In the genomic region with DNA sequence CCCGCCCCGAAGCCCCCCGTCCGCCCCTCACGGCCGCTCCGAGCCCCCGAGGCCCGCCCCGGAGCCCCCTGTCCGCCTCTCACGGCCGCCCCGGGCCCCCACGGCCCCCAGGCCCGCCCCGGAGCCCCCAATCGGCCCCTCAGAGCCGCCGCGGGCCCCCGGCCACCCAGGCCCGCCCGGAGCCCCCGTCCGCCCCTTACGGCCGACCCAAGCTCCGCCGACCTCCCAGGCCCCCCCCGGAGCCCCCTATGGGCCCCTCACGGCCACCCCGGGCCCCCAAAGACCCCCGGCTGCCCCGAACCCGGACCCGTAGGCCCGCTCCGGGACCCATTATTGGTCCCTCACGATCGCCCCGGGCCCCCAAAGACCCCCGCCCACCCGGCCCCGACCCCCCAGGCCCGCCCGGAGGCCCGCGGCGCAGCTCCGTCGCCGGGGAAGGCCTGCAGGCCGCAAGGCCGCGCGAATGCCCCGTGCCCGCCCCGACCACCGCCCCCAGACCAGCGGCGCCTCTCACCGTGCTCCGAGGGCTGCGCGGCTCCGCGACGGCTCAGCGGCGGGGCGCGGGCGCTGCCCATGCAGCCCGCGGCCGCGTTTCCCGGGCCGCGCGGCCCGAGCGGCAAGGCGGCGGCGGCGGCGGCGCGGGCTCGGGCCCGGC, we compare ENCODE assay signal across 8 cellular contexts. TPM values are rescaled to one million over a fixed set of nuclear protein-coding genes. Genes with fewer than 3 reads are reported as not detected.
DNase-seq lines count a peak whose midpoint lies in the region; ATAC-seq, FAIRE-seq and TF ChIP-seq lines count a peak whose summit lies in the region.

No MANE protein-coding gene starts in this region.

- no peak for TF ChIP-seq RAD21 in HepG2 (CRISPR knock-in tag; IDR thresholded peaks at IDR 0.05)

- POLR2A ChIA-PET in HepG2 (lab: Yijun Ruan, JAX) = interaction anchor here (0.9 to 2.0 kb wide), 8 partner anchors 11 to 167 kb away, joined by 3 to 23 read pairs (median 4); a partner anchor contains a TSS

- H4K20me1 ChIP-seq in HepG2 (ENCODE audit: insufficient read depth, low read length) = peaks cover 42% of the 10 kb centered on the region

- H3K4me3 ChIP-seq in adrenal gland = peak overlapping the region in 2 of 4 donors; percentile 61 to 97
- peak overlapping the region; percentile 60 to 83 (median 80); a peak in 5 of 6 replicates for H3K4me3 ChIP-seq in HepG2 (replicated peaks in 1 of 3; ENCODE audit: insufficient read depth in 1 of 3, low read depth in 2 of 3, low read length in 3 of 3)
- H3K4me3 ChIP-seq in tibial artery = peak overlapping the region; percentile 80 to 100

- no TSS peak for BruUV-seq in HepG2 (replicated peaks; lab: Mats Ljungman, UMichigan)

- FAIRE-seq in HepG2 (lab: Jason Lieb, UNC) = no peak

- ATAC-seq in HepG2 (no peak), GM21576 (IDR thresholded peaks at IDR 0.05; ENCODE audit: unreplicated experiment) (no peak), sciatic nerve (no peak)

- peak; percentile 38 for DNase-seq in activated gamma-delta T cell (lab: John Stamatoyannopoulos, UW)
- no peak for DNase-seq in activated gamma-delta T cell treated with Interleukin-2 at 50 U/mL for 16 hours
- peak in 1 of 7 donors; percentile 42 for DNase-seq in adrenal gland
- DNase-seq in HepG2 (ENCODE audit: low spot score) = no peak
- no peak for DNase-seq in tibial artery
- DNase-seq in HK-2 (ENCODE audit: unreplicated experiment) = no peak
- no peak for DNase-seq in sciatic nerve (ENCODE audit: low spot score)

- H3K9me3 ChIP-seq in adrenal gland (replicated peaks in 1 of 3) (no peaks in the 10 kb centered on the region), HepG2 (ENCODE audit: low read length) (no peaks in the 10 kb centered on the region), tibial artery (no peaks in the 10 kb centered on the region)

- CTCF ChIA-PET in HepG2 (lab: Yijun Ruan, JAX; ENCODE audit: low intra/inter-chr PET ratio, low total read pairs) = no interaction called here

- in situ Hi-C loops in HepG2 (cut with HindIII; ENCODE audit: extremely low pct_ligation_motif_present, low pct_unique_long_range_greater_than_20kb) = no loop called here

- TF ChIP-seq POLR2A in adrenal gland (IDR thresholded peaks at IDR 0.05) = no peak
- no peak for TF ChIP-seq POLR2A in HepG2 (IDR thresholded peaks at IDR 0.05; ENCODE audit: insufficient read depth in 1 of 2, low read depth in 2 of 2, low read length in 2 of 2)

- no peaks in the 10 kb centered on the region for H3K36me3 ChIP-seq in adrenal gland (replicated peaks in 1 of 2)
- peaks cover 0 to 3% of the 10 kb centered on the region in 2 experiments; a peak in 3 of 5 replicates for H3K36me3 ChIP-seq in HepG2 (replicated peaks in 1 of 2; ENCODE audit: control insufficient read depth in 1 of 2, insufficient read depth in 2 of 2, low read length in 2 of 2)
- no peaks in the 10 kb centered on the region for H3K36me3 ChIP-seq in tibial artery

- H3K4me1 ChIP-seq in adrenal gland (replicated peaks in 1 of 2) = peaks cover 30 to 53% of the 10 kb centered on the region in 2 donors
- H3K4me1 ChIP-seq in HepG2 (ENCODE audit: insufficient read depth, low read length) = peaks cover 59% of the 10 kb centered on the region
- peaks cover 0 to 57% (median 36%) of the 10 kb centered on the region in 4 donors for H3K4me1 ChIP-seq in tibial artery

- TF ChIP-seq EP300 in HepG2 (IDR thresholded peaks at IDR 0.05; ENCODE audit: low read depth in 2 of 2, low read length in 2 of 2) (no peak), HepG2 (CRISPR knock-in tag; IDR thresholded peaks at IDR 0.05; ENCODE audit: borderline replicate concordance) (no peak)

- peak overlapping the region; percentile 70 for H3K9ac ChIP-seq in HepG2 (ENCODE audit: insufficient read depth, low read depth, low read length)

- H3K79me2 ChIP-seq in HepG2 (ENCODE audit: insufficient read depth, low read length) = peaks cover 58% of the 10 kb centered on the region

- H3K27me3 ChIP-seq in adrenal gland = no peaks in the 10 kb centered on the region
- H3K27me3 ChIP-seq in HepG2 (ENCODE audit: control insufficient read depth in 1 of 2, insufficient read depth in 2 of 2, low read length in 2 of 2) = no peaks in the 10 kb centered on the region; a peak in 1 of 5 replicates
- H3K27me3 ChIP-seq in tibial artery = no peaks in the 10 kb centered on the region

- H2AFZ ChIP-seq in HepG2 (ENCODE audit: low read length) = no peak overlapping the region

- WGBS in adrenal gland, 4 donors = 0 to 1% methylated on average over 60 to 94 of the region's 94 CpGs; no CpG with 5 or more reads in 2 of the 4 donors
- under 1% methylated on average over 22 of the region's 94 CpGs for WGBS in HepG2 (ENCODE audit: low lambda C conversion rate)

- TF ChIP-seq CTCF in adrenal gland (IDR thresholded peaks at IDR 0.05) (no peak), HepG2 (CRISPR knock-in tag; IDR thresholded peaks at IDR 0.05) (no peak), tibial artery (IDR thresholded peaks at IDR 0.05) (no peak)

- H3K27ac ChIP-seq in adrenal gland (peak overlapping the region; percentile 33 to 100 (median 96)), HepG2 (ENCODE audit: extremely low read length, insufficient read depth, low read length) (peak overlapping the region; percentile 74), tibial artery (peak overlapping the region; percentile 94)

- no peak overlapping the region for H3K4me2 ChIP-seq in HepG2 (ENCODE audit: low read depth, low read length)

- intact Hi-C loops in adrenal gland (cut with DNase I) (loop anchor here in 1 of 2 donors (10.0 kb wide), 1 partner anchor 85 kb away; no protein-coding TSS in a partner anchor), HepG2 (cut with micrococcal nuclease; ENCODE audit: unreplicated experiment) (loop anchor here (2.0 to 5.0 kb wide), 2 partner anchors 15 to 48 kb away; no protein-coding TSS in a partner anchor), tibial artery (cut with DNase I; ENCODE audit: low total_unique reads) (loop anchor here (5.0 to 10.0 kb wide), 2 partner anchors 67 to 95 kb away; no protein-coding TSS in a partner anchor), sciatic nerve (cut with DNase I) (loop anchor here (10.0 kb wide), 1 partner anchor 155 kb away; no protein-coding TSS in a partner anchor)

TF ChIP-seq in HepG2, 621 proteins besides CTCF, POLR2A, EP300 and RAD21 (continues in another document):
- 0 out of 2 replicates have a peak, but pooled peaks have one; percentile 13 for TF ChIP-seq ZNF607 (CRISPR knock-in tag; IDR thresholded peaks at IDR 0.05; ENCODE audit: borderline replicate concordance)

RNA-seq across cellular contexts. Expression of a gene that starts 0.5 kb away (rescaled TPM):
- total RNA-seq in adrenal gland = 100 to 1,000 TPM in 3 of 8 donors, 10 to 100 TPM in 5; 57.0 to 127 (median 90.7) TPM
- polyA plus RNA-seq in adrenal gland = 100 to 1,000 TPM in 1 of 3 donors, 10 to 100 TPM in 2; 56.3 to 125 (median 76.6) TPM
- total RNA-seq in HepG2 (2016; rRNA removed; fragmentation: Illumina TruSeq; extraction: Trizol) = 21.4 and 24.4 TPM in 2 replicates
- total RNA-seq in HepG2 (2016; cell fraction: cytosol; rRNA removed; fragmentation: Illumina TruSeq; extraction: Trizol; ENCODE audit: low read depth) = 54.2 and 55.2 TPM in 2 replicates
- 17.9 and 22.3 TPM in 2 replicates for total RNA-seq in HepG2 (2016; cell fraction: insoluble cytoplasmic fraction; rRNA removed; fragmentation: Illumina TruSeq; extraction: Trizol)
- 22.4 and 27.0 TPM in 2 replicates for total RNA-seq in HepG2 (2016; cell fraction: membrane; rRNA removed; fragmentation: Illumina TruSeq; extraction: Trizol)
- total RNA-seq in HepG2 (2016; cell fraction: nucleus; rRNA removed; fragmentation: Illumina TruSeq; extraction: Trizol) = 48.5 and 63.5 TPM in 2 replicates
- polyA plus RNA-seq in HepG2 (2011; rRNA removed) = 38.4 and 42.3 TPM in 2 replicates
- polyA plus RNA-seq in HepG2 (2011; cell fraction: cytosol; rRNA removed) = 31.1 and 36.3 TPM in 2 replicates
- 155 and 191 TPM in 2 replicates for polyA plus RNA-seq in HepG2 (2011; cell fraction: nucleus; rRNA removed)
- 78.6 and 89.8 TPM in 2 replicates for polyA plus RNA-seq in HepG2 (2012)
- polyA plus RNA-seq in HepG2 (2016; cell fraction: cytosol; fragmentation: Illumina TruSeq; extraction: Trizol; ENCODE audit: low read depth) = 10.6 and 13.9 TPM in 2 replicates
- 35.2 and 50.6 TPM in 2 replicates for polyA plus RNA-seq in HepG2 (2016; cell fraction: insoluble cytoplasmic fraction; fragmentation: Illumina TruSeq; extraction: Trizol; ENCODE audit: low read depth)
- polyA plus RNA-seq in HepG2 (2016; cell fraction: membrane; fragmentation: Illumina TruSeq; extraction: Trizol; ENCODE audit: low read depth) = 29.5 and 30.6 TPM in 2 replicates
- polyA plus RNA-seq in HepG2 (2016; cell fraction: nucleus; fragmentation: Illumina TruSeq; extraction: Trizol; ENCODE audit: insufficient read depth, low read depth) = 190 and 216 TPM in 2 replicates
- 38.6 and 64.5 TPM in 2 replicates for polyA minus RNA-seq in HepG2 (2011; rRNA and poly(A)+ RNA removed; ENCODE audit: low replicate concordance)
- 32.5 and 37.0 TPM in 2 replicates for polyA minus RNA-seq in HepG2 (2011; cell fraction: cytosol; rRNA and poly(A)+ RNA removed)
- 104 and 109 TPM in 2 replicates for polyA minus RNA-seq in HepG2 (2011; cell fraction: nucleus; rRNA and poly(A)+ RNA removed)
- total RNA-seq in sciatic nerve = 140 TPM

RNA-seq across cellular contexts. Expression of a gene that starts 18.3 kb away (rescaled TPM):
- total RNA-seq in adrenal gland (100 to 1,000 TPM in 7 of 8 donors, 10 to 100 TPM in 1; 91.0 to 246 (median 134) TPM), HepG2 (2016; rRNA removed; fragmentation: Illumina TruSeq; extraction: Trizol) (63.9 and 136 TPM in 2 replicates), sciatic nerve (104 TPM)
- polyA plus RNA-seq in adrenal gland (100 to 1,000 TPM in 2 of 3 donors, 10 to 100 TPM in 1; 57.1 to 250 (median 247) TPM), HepG2 (2011; rRNA removed) (66.0 and 77.5 TPM in 2 replicates)
- 47.1 and 47.6 TPM in 2 replicates for total RNA-seq in HepG2 (2016; cell fraction: cytosol; rRNA removed; fragmentation: Illumina TruSeq; extraction: Trizol; ENCODE audit: low read depth)
- 54.6 and 131 TPM in 2 replicates for total RNA-seq in HepG2 (2016; cell fraction: insoluble cytoplasmic fraction; rRNA removed; fragmentation: Illumina TruSeq; extraction: Trizol)
- 46.3 and 47.0 TPM in 2 replicates for total RNA-seq in HepG2 (2016; cell fraction: membrane; rRNA removed; fragmentation: Illumina TruSeq; extraction: Trizol)
- 148 and 166 TPM in 2 replicates for total RNA-seq in HepG2 (2016; cell fraction: nucleus; rRNA removed; fragmentation: Illumina TruSeq; extraction: Trizol)
- polyA plus RNA-seq in HepG2 (2011; cell fraction: cytosol; rRNA removed) = 41.6 and 46.2 TPM in 2 replicates
- polyA plus RNA-seq in HepG2 (2011; cell fraction: nucleus; rRNA removed) = 327 and 378 TPM in 2 replicates
- 69.0 and 72.2 TPM in 2 replicates for polyA plus RNA-seq in HepG2 (2012)
- polyA plus RNA-seq in HepG2 (2016; cell fraction: cytosol; fragmentation: Illumina TruSeq; extraction: Trizol; ENCODE audit: low read depth) = 8.2 and 9.5 TPM in 2 replicates
- 43.3 and 56.0 TPM in 2 replicates for polyA plus RNA-seq in HepG2 (2016; cell fraction: insoluble cytoplasmic fraction; fragmentation: Illumina TruSeq; extraction: Trizol; ENCODE audit: low read depth)
- 16.9 and 17.6 TPM in 2 replicates for polyA plus RNA-seq in HepG2 (2016; cell fraction: membrane; fragmentation: Illumina TruSeq; extraction: Trizol; ENCODE audit: low read depth)
- 304 and 336 TPM in 2 replicates for polyA plus RNA-seq in HepG2 (2016; cell fraction: nucleus; fragmentation: Illumina TruSeq; extraction: Trizol; ENCODE audit: insufficient read depth, low read depth)
- polyA minus RNA-seq in HepG2 (2011; rRNA and poly(A)+ RNA removed; ENCODE audit: low replicate concordance) = 76.1 and 106 TPM in 2 replicates
- polyA minus RNA-seq in HepG2 (2011; cell fraction: cytosol; rRNA and poly(A)+ RNA removed) = 59.0 and 61.6 TPM in 2 replicates
- 140 and 143 TPM in 2 replicates for polyA minus RNA-seq in HepG2 (2011; cell fraction: nucleus; rRNA and poly(A)+ RNA removed)
